In the genomic region with DNA sequence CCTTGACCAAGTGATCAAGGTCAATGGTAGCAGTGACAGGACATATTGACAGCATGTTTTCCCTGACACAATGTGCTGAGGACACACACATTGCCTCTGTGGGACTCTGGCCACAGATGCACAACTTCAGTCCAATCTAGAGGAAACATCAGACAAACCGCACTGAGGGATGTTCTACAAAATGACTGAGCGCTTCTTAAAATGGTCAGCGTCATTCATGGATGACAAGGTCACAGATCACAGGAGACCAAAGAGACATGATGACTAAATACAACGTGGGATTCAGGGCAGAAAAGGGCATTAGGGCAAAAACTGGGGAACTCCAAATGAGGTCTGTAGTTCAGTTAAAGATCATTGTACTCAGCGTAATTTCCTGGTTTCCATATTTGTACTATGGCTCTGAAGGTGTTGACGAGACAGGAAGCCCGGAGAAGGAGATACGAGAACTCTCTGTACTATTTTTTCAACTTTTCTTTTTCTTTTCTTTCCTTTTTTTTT, we compare ENCODE assay signal across 9 cellular contexts. TPM values are rescaled to one million over a fixed set of nuclear protein-coding genes. Genes with fewer than 3 reads are reported as not detected.
A peak's percentile ranks its signal among the peaks of the same experiment; 100 is the strongest.
DNase-seq lines count a peak whose midpoint lies in the region; ATAC-seq and TF ChIP-seq lines count a peak whose summit lies in the region.
"Had no signal": no experiment of that assay in that cellular context is flagged by ENCODE, and none has a peak within 500 bp of the region (broad histone marks: within the 10 kb centered on the region; RNA-seq: fewer than 3 reads in every experiment).

No MANE protein-coding gene starts in this region.

- TF ChIP-seq CTCF in osteoblast (IDR thresholded peaks at IDR 0.05; ENCODE audit: extremely low read depth, low read depth, low read length) (no peak), testis (IDR thresholded peaks at IDR 0.05) (no peak), omental fat pad (IDR thresholded peaks at IDR 0.05) (no peak)

- no peaks in the 10 kb centered on the region for H4K20me1 ChIP-seq in osteoblast (ENCODE audit: insufficient read depth, low read length)

- peak; percentile 91 for DNase-seq in activated CD4-positive, alpha-beta T cell treated with anti-CD3 and anti-CD28 coated beads, Interleukin-2, amount 10 ng/mL, durations not matched to agents 24 days and 14 days
- peak; percentile 17 for DNase-seq in osteoblast (ENCODE audit: insufficient read length, low spot score, missing footprints)
- DNase-seq in NCI-H774 (lab: John Stamatoyannopoulos, UW) = no peak
- DNase-seq in NCI-H748 treated with DMSO at 0.1 percent for 48 hours (lab: John Stamatoyannopoulos, UW) = no peak
- DNase-seq in testis = no peak
- DNase-seq in omental fat pad (ENCODE audit: low spot score) = no peak

- peaks cover 61% of the 10 kb centered on the region for H3K4me1 Mint-ChIP-seq in activated CD4-positive, alpha-beta T cell treated with anti-CD3 and anti-CD28 coated beads, Interleukin-2, amount 10 ng/mL, durations not matched to agents 24 days and 14 days

- H3K27me3 ChIP-seq in osteoblast (ENCODE audit: insufficient read depth, low read length) (no peaks in the 10 kb centered on the region), testis (no peaks in the 10 kb centered on the region)
- H3K27me3 ChIP-seq: neutrophil had no signal

- H3K36me3 ChIP-seq in osteoblast (ENCODE audit: insufficient read depth, low read length) (no peaks in the 10 kb centered on the region), testis (ENCODE audit: low read depth, missing control alignments) (no peaks in the 10 kb centered on the region)
- H3K36me3 ChIP-seq: neutrophil had no signal

- no peak overlapping the region for H2AFZ ChIP-seq in osteoblast (ENCODE audit: low read length)

- no peaks in the 10 kb centered on the region for H3K9me3 Mint-ChIP-seq in activated CD4-positive, alpha-beta T cell treated with anti-CD3 and anti-CD28 coated beads, Interleukin-2, amount 10 ng/mL, durations not matched to agents 24 days and 14 days

- no peaks in the 10 kb centered on the region for H3K79me2 ChIP-seq in osteoblast (ENCODE audit: insufficient read depth, low read length)

- intact Hi-C loops in activated CD4-positive, alpha-beta T cell treated with anti-CD3 and anti-CD28 coated beads, Interleukin-2, amount 10 ng/mL, durations not matched to agents 24 days and 14 days (cut with micrococcal nuclease) = loop anchor here (1.0 to 10.0 kb wide), 7 partner anchors 8 to 1427 kb away; a partner anchor contains a TSS
- intact Hi-C loops in testis (cut with DNase I; ENCODE audit: low total_unique reads) = no loop called here

- peak overlapping the region; percentile 82 for H3K4me3 Mint-ChIP-seq in activated CD4-positive, alpha-beta T cell treated with anti-CD3 and anti-CD28 coated beads, Interleukin-2, amount 10 ng/mL, durations not matched to agents 24 days and 14 days

- H3K4me3 ChIP-seq in osteoblast (ENCODE audit: insufficient read depth, low read length) (no peak overlapping the region), testis (no peak overlapping the region)

- TF ChIP-seq POLR2A in testis (IDR thresholded peaks at IDR 0.05) = no peak

- no peaks in the 10 kb centered on the region for H3K27me3 Mint-ChIP-seq in activated CD4-positive, alpha-beta T cell treated with anti-CD3 and anti-CD28 coated beads, Interleukin-2, amount 10 ng/mL, durations not matched to agents 24 days and 14 days

- H3K4me1 ChIP-seq in osteoblast (ENCODE audit: insufficient read depth, low read length) (peaks cover 10% of the 10 kb centered on the region), testis (no peaks in the 10 kb centered on the region)

- H3K4me2 ChIP-seq in osteoblast (ENCODE audit: insufficient read depth, low read length) = no peak overlapping the region

- WGBS in testis, 2 donors = 79 to 86% methylated on average over 8 of the region's 8 CpGs

- H3K9me3 ChIP-seq in osteoblast (ENCODE audit: low read depth, low read length) = no peaks in the 10 kb centered on the region
- no peaks in the 10 kb centered on the region for H3K9me3 ChIP-seq in testis
- H3K9me3 ChIP-seq: neutrophil had no signal

- peak overlapping the region; percentile 96 for H3K27ac Mint-ChIP-seq in activated CD4-positive, alpha-beta T cell treated with anti-CD3 and anti-CD28 coated beads, Interleukin-2, amount 10 ng/mL, durations not matched to agents 24 days and 14 days

- H3K27ac ChIP-seq in osteoblast (ENCODE audit: low read depth, low read length) = no peak overlapping the region
- no peak overlapping the region for H3K27ac ChIP-seq in testis
- H3K27ac ChIP-seq: neutrophil had no signal

- ATAC-seq in GM18873 (IDR thresholded peaks at IDR 0.05; ENCODE audit: low FRiP score, unreplicated experiment) (peak; percentile 69), HG03066 (IDR thresholded peaks at IDR 0.05; ENCODE audit: low read depth, unreplicated experiment) (peak; percentile 67), omental fat pad (ENCODE audit: low FRiP score) (no peak)

- peaks cover 35% of the 10 kb centered on the region for H3K36me3 Mint-ChIP-seq in activated CD4-positive, alpha-beta T cell treated with anti-CD3 and anti-CD28 coated beads, Interleukin-2, amount 10 ng/mL, durations not matched to agents 24 days and 14 days (ENCODE audit: low read depth)

RNA-seq across cellular contexts. Expression of a gene that starts 20.6 kb away (rescaled TPM):
- total RNA-seq in activated CD4-positive, alpha-beta T cell treated with anti-CD3 and anti-CD28 coated beads, Interleukin-2, amount 10 ng/mL, durations not matched to agents 24 days and 14 days = 19.2 and 20.5 TPM in 2 replicates
- total RNA-seq in osteoblast = 0.36 and 0.88 TPM in 2 replicates
- total RNA-seq in testis = 10 to 100 TPM; 16.2 to 28.3 TPM
- 18.0 TPM for polyA plus RNA-seq in testis (ENCODE audit: insufficient read depth, low read depth, low replicate concordance)
- total RNA-seq in omental fat pad = 10 to 100 TPM in 1 of 4 donors, 1 to 10 TPM in 3; 2.2 to 10.1 (median 3.5) TPM

RNA-seq across cellular contexts. Expression of a gene that starts 30.2 kb away (rescaled TPM):
- total RNA-seq in activated CD4-positive, alpha-beta T cell treated with anti-CD3 and anti-CD28 coated beads, Interleukin-2, amount 10 ng/mL, durations not matched to agents 24 days and 14 days = 21.9 and 23.9 TPM in 2 replicates
- 0.72 and 0.88 TPM in 2 replicates for total RNA-seq in osteoblast
- 100 to 1,000 TPM; 181 to 224 TPM for total RNA-seq in testis
- polyA plus RNA-seq in testis (ENCODE audit: insufficient read depth, low read depth, low replicate concordance) = 73.9 TPM
- 10 to 100 TPM in 1 of 4 donors, 1 to 10 TPM in 3; 6.5 to 26.0 (median 7.7) TPM for total RNA-seq in omental fat pad

RNA-seq across cellular contexts. Expression of a gene that starts 45.6 kb away (rescaled TPM):
- total RNA-seq in activated CD4-positive, alpha-beta T cell treated with anti-CD3 and anti-CD28 coated beads, Interleukin-2, amount 10 ng/mL, durations not matched to agents 24 days and 14 days = 56.1 and 61.2 TPM in 2 replicates
- 4.7 and 6.5 TPM in 2 replicates for total RNA-seq in osteoblast
- 10 to 100 TPM; 13.4 to 15.2 TPM for total RNA-seq in testis
- polyA plus RNA-seq in testis (ENCODE audit: insufficient read depth, low read depth, low replicate concordance) = 8.8 TPM
- 10 to 100 TPM in 3 of 4 donors, 1 to 10 TPM in 1; 7.7 to 47.3 (median 18.7) TPM for total RNA-seq in omental fat pad

RNA-seq across cellular contexts. Expression of a gene that starts 59.8 kb away (rescaled TPM):
- total RNA-seq in activated CD4-positive, alpha-beta T cell treated with anti-CD3 and anti-CD28 coated beads, Interleukin-2, amount 10 ng/mL, durations not matched to agents 24 days and 14 days = 0.14 TPM in 2 replicates
- total RNA-seq in osteoblast = 0.72 and 0.88 TPM in 2 replicates
- total RNA-seq in testis = 1 to 10 TPM; 5.6 to 9.5 TPM
- 10.0 TPM for polyA plus RNA-seq in testis (ENCODE audit: insufficient read depth, low read depth, low replicate concordance)
- total RNA-seq in omental fat pad = 1 to 10 TPM in 1 of 4 donors, under 1 TPM in 3; 0.28 to 2.2 (median 0.38) TPM

Comparison
In these comparisons a context has a peak if more than half of its experiments do, and no peak if none do; other contexts are left out.
1. DNase-seq: peak in activated CD4-positive, alpha-beta T cell treated with anti-CD3 and anti-CD28 coated beads, Interleukin-2, amount 10 ng/mL, durations not matched to agents 24 days and 14 days (single experiment) and osteoblast (single experiment); none in NCI-H774 (single experiment), NCI-H748 treated with DMSO at 0.1 percent for 48 hours (single experiment), testis (single experiment) and omental fat pad (single experiment).